Comparison of ENCODE assay signal across 13 cellular contexts in genomic region chr9:33835625-33836260, GRCh38. TPM values are rescaled to one million over a fixed set of nuclear protein-coding genes. Genes with fewer than 3 reads are reported as not detected.
A peak's percentile ranks its signal among the peaks of the same experiment; 100 is the strongest.
DNase-seq lines count a peak whose midpoint lies in the region; ATAC-seq and TF ChIP-seq lines count a peak whose summit lies in the region.
"Had no signal": no experiment of that assay in that cellular context is flagged by ENCODE, and none has a peak within 500 bp of the region (broad histone marks: within the 10 kb centered on the region; RNA-seq: fewer than 3 reads in every experiment).

No MANE protein-coding gene starts in this region.

- peaks cover 0 to 4% of the 10 kb centered on the region in 2 donors for H3K36me3 Mint-ChIP-seq in activated naive CD4-positive, alpha-beta T cell treated with anti-CD3 and anti-CD28 coated beads, Interleukin-2, amount 50 U/mL, for 72 hours
- peaks cover 5% of the 10 kb centered on the region for H3K36me3 Mint-ChIP-seq in central memory CD8-positive, alpha-beta T cell (ENCODE audit: insufficient read depth)
- H3K36me3 Mint-ChIP-seq in nephron progenitor cell (ENCODE audit: low read depth) (peaks cover 22% of the 10 kb centered on the region), type B pancreatic cell (peaks cover 3% of the 10 kb centered on the region)

- peak overlapping the region; percentile 82 to 87 for H3K27ac Mint-ChIP-seq in activated naive CD4-positive, alpha-beta T cell treated with anti-CD3 and anti-CD28 coated beads, Interleukin-2, amount 50 U/mL, for 72 hours
- peak overlapping the region; percentile 41 for H3K27ac Mint-ChIP-seq in central memory CD8-positive, alpha-beta T cell (ENCODE audit: low read depth)
- peak overlapping the region; percentile 89 for H3K27ac Mint-ChIP-seq in nephron progenitor cell
- peak overlapping the region; percentile 64 for H3K27ac Mint-ChIP-seq in type B pancreatic cell
- H3K27ac Mint-ChIP-seq: H9 had no signal

- H3K4me1 Mint-ChIP-seq in central memory CD8-positive, alpha-beta T cell = peaks cover 34% of the 10 kb centered on the region
- H3K4me1 Mint-ChIP-seq in nephron progenitor cell = no peaks in the 10 kb centered on the region
- H3K4me1 Mint-ChIP-seq in type B pancreatic cell (ENCODE audit: unreplicated experiment) = peaks cover 13% of the 10 kb centered on the region

- no peak for TF ChIP-seq CTCF in nephron progenitor cell (IDR thresholded peaks at IDR 0.05)
- TF ChIP-seq CTCF in type B pancreatic cell (conservative IDR thresholded peaks at IDR 0.05) = no peak
- no peak for TF ChIP-seq CTCF in foreskin fibroblast (IDR thresholded peaks at IDR 0.05; ENCODE audit: low read depth, low read length)

- peak; percentile 4 to 26 for ATAC-seq in activated naive CD4-positive, alpha-beta T cell treated with anti-CD3 and anti-CD28 coated beads, Interleukin-2, amount 50 U/mL, for 72 hours
- no peak for ATAC-seq in central memory CD8-positive, alpha-beta T cell (replicated peaks; ENCODE audit: extremely low read depth, poor library complexity, severe bottlenecking)
- ATAC-seq in HG03097 (IDR thresholded peaks at IDR 0.05; ENCODE audit: low FRiP score, unreplicated experiment) = no peak

- DNase-seq in activated naive CD4-positive, alpha-beta T cell treated with anti-CD3 and anti-CD28 coated beads, Interleukin-2, amount 50 U/mL, for 72 hours (ENCODE audit: low spot score in 2 of 2) = no peak
- DNase-seq in activated naive CD4-positive, alpha-beta T cell treated with Interleukin-2 at 50 U/mL for 16 hours = no peak
- no peak for DNase-seq in central memory CD8-positive, alpha-beta T cell (ENCODE audit: low spot score in 2 of 2)
- DNase-seq in nephron progenitor cell (no peak), type B pancreatic cell (ENCODE audit: extremely low spot score, unreplicated experiment) (peak; percentile 48), foreskin fibroblast (no peak), HUDEP-2 (lab: John Stamatoyannopoulos, UW; ENCODE audit: unreplicated experiment in 76 of 76) (no peak)
- DNase-seq: activated T-cell treated with anti-CD3 and anti-CD28 coated beads, Interleukin-2, amount 50 U/mL, for 4 hours; DND-41; H9; NCI-H510A treated with DMSO at 0.1 percent for 48 hours had no signal

- H3K4me3 Mint-ChIP-seq in central memory CD8-positive, alpha-beta T cell = no peak overlapping the region
- H3K4me3 Mint-ChIP-seq in nephron progenitor cell (no peak overlapping the region), type B pancreatic cell (no peak overlapping the region)
- H3K4me3 Mint-ChIP-seq: activated T-cell treated with anti-CD3 and anti-CD28 coated beads, Interleukin-2, amount 50 U/mL, for 4 hours; H9 had no signal

- no peaks in the 10 kb centered on the region for H3K9me3 Mint-ChIP-seq in activated naive CD4-positive, alpha-beta T cell treated with anti-CD3 and anti-CD28 coated beads, Interleukin-2, amount 50 U/mL, for 72 hours
- no peaks in the 10 kb centered on the region for H3K9me3 Mint-ChIP-seq in central memory CD8-positive, alpha-beta T cell
- no peaks in the 10 kb centered on the region for H3K9me3 Mint-ChIP-seq in nephron progenitor cell
- H3K9me3 Mint-ChIP-seq in type B pancreatic cell = no peaks in the 10 kb centered on the region
- H3K9me3 Mint-ChIP-seq: activated T-cell treated with anti-CD3 and anti-CD28 coated beads, Interleukin-2, amount 50 U/mL, for 4 hours; H9 had no signal

- no peak overlapping the region for H3K4me3 ChIP-seq in foreskin fibroblast (ENCODE audit: low read depth in 1 of 2, low read length in 2 of 2)

- H3K27me3 Mint-ChIP-seq in central memory CD8-positive, alpha-beta T cell = no peaks in the 10 kb centered on the region
- H3K27me3 Mint-ChIP-seq in nephron progenitor cell (ENCODE audit: low read depth, poor library complexity) = no peaks in the 10 kb centered on the region
- no peaks in the 10 kb centered on the region for H3K27me3 Mint-ChIP-seq in type B pancreatic cell

RNA-seq across cellular contexts. Expression of gene UBE2R2, which starts 18.8 kb away (rescaled TPM):
- total RNA-seq in activated naive CD4-positive, alpha-beta T cell treated with anti-CD3 and anti-CD28 coated beads, Interleukin-2, amount 50 U/mL, for 72 hours = 10 to 100 TPM; 44.4 to 50.1 TPM
- 47.3 and 55.9 TPM in 2 replicates for total RNA-seq in type B pancreatic cell (ENCODE audit: low replicate concordance)

RNA-seq across cellular contexts. Expression of gene PRSS3, which starts 40.4 kb away (rescaled TPM):
- not detected for total RNA-seq in activated naive CD4-positive, alpha-beta T cell treated with anti-CD3 and anti-CD28 coated beads, Interleukin-2, amount 50 U/mL, for 72 hours
- 0.86 TPM in 1 of 2 replicates, not detected in the other for total RNA-seq in type B pancreatic cell (ENCODE audit: low replicate concordance)
- total RNA-seq: H9, sciatic nerve had no signal

Comparison
In these comparisons a context has a peak if more than half of its experiments do, and no peak if none do; other contexts are left out.
1. ATAC-seq: peak in activated naive CD4-positive, alpha-beta T cell treated with anti-CD3 and anti-CD28 coated beads, Interleukin-2, amount 50 U/mL, for 72 hours (2 of 2); none in central memory CD8-positive, alpha-beta T cell (single experiment) and HG03097 (single experiment).
2. Peak in every context shown above with its lines, with median percentiles within 50 percentile points of each other: H3K27ac Mint-ChIP-seq.